16 cellular contexts compared by ENCODE assay signal in genomic region chr10:100182281-100182680, GRCh38. TPM values are rescaled to one million over a fixed set of nuclear protein-coding genes. Genes with fewer than 3 reads are reported as not detected.
DNase-seq lines count a peak whose midpoint lies in the region; ATAC-seq and TF ChIP-seq lines count a peak whose summit lies in the region.
"Had no signal": no experiment of that assay in that cellular context is flagged by ENCODE, and none has a peak within 500 bp of the region (broad histone marks: within the 10 kb centered on the region; RNA-seq: fewer than 3 reads in every experiment).

No MANE protein-coding gene starts in this region.

- BruUV-seq in A673 (replicated peaks; lab: Mats Ljungman, UMichigan), result no TSS peak

- DNase-seq in A673 (ENCODE audit: low spot score), result peak; percentile 52
- peak; percentile 74 to 82 for DNase-seq in HL-60 (ENCODE audit: low read depth in 1 of 2, low spot score in 1 of 2)
- DNase-seq in SKM-1 (lab: John Stamatoyannopoulos, UW; ENCODE audit: unreplicated experiment), result peak; percentile 16
- DNase-seq in right lobe of liver, result no peak
- DNase-seq in COLO668 (lab: John Stamatoyannopoulos, UW; ENCODE audit: unreplicated experiment), result no peak
- DNase-seq in stimulated activated CD4-positive, alpha-beta T cell treated with anti-CD3 and anti-CD28 coated beads, Interleukin-4, amount 100 ng/mL, for 24 hours, result no peak
- DNase-seq: ACHN; activated CD4-positive, alpha-beta T cell treated with anti-CD3 and anti-CD28 coated beads, Interleukin-2, amount 10 ng/mL, durations not matched to agents 7 days and 5 days; immature natural killer cell; PC-3; retina; stimulated activated naive CD8-positive, alpha-beta T cell treated with anti-CD3 and anti-CD28 coated beads, Interleukin-15, Interleukin-2, amounts not matched to agents 100 U/mL and 50 U/mL, for 24 hours had no signal

- H3K36me3 ChIP-seq in A673 (ENCODE audit: insufficient read depth, low read length, poor library complexity, severe bottlenecking) (peaks cover 30% of the 10 kb centered on the region), right lobe of liver (peaks cover 0 to 6% (median 2%) of the 10 kb centered on the region in 4 donors)

- no peak for ATAC-seq in right lobe of liver
- ATAC-seq in GM19035 (IDR thresholded peaks at IDR 0.05; ENCODE audit: unreplicated experiment), result no peak
- ATAC-seq in GM21526 (IDR thresholded peaks at IDR 0.05; ENCODE audit: low FRiP score, unreplicated experiment), result no peak
- ATAC-seq: activated naive CD4-positive, alpha-beta T cell treated with anti-CD3 and anti-CD28 coated beads, Interleukin-2, amount 50 U/mL, for 72 hours; PC-3; stimulated activated naive CD8-positive, alpha-beta T cell treated with anti-CD3 and anti-CD28 coated beads, Interleukin-15, Interleukin-2, amounts not matched to agents 100 U/mL and 50 U/mL, for 24 hours had no signal

- peaks cover 44% of the 10 kb centered on the region for H3K4me1 ChIP-seq in A673 (ENCODE audit: insufficient read depth, low read length, poor library complexity, severe bottlenecking)
- H3K4me1 ChIP-seq in right lobe of liver, result peaks cover 0 to 70% (median 11%) of the 10 kb centered on the region in 4 donors

- TF ChIP-seq CTCF in A673 (conservative IDR thresholded peaks at IDR 0.05; ENCODE audit: low read depth, low read length) (no peak), HL-60 (IDR thresholded peaks at IDR 0.05; ENCODE audit: insufficient read depth, low read length) (no peak), right lobe of liver (IDR thresholded peaks at IDR 0.05) (no peak)

- H3K9me3 ChIP-seq in A673 (ENCODE audit: low read depth, low read length, poor library complexity, severe bottlenecking) (no peaks in the 10 kb centered on the region), right lobe of liver (no peaks in the 10 kb centered on the region)

- CTCF ChIA-PET in A673 (lab: Charles Lee), result no interaction called here

- H3K4me3 ChIP-seq in A673 (ENCODE audit: low read depth, low read length, poor library complexity, severe bottlenecking), result no peak overlapping the region
- H3K4me3 ChIP-seq in HL-60 (replicated peaks; ENCODE audit: insufficient read depth, low read length), result peak overlapping the region; percentile 70
- H3K4me3 ChIP-seq in right lobe of liver, result no peak overlapping the region
- H3K4me3 ChIP-seq: neural progenitor cell had no signal

- H3K27me3 ChIP-seq in A673 (replicated peaks; ENCODE audit: insufficient read depth, low read depth, low read length, poor library complexity) (no peaks in the 10 kb centered on the region), HL-60 (ENCODE audit: insufficient read depth, poor library complexity, severe bottlenecking) (no peaks in the 10 kb centered on the region), right lobe of liver (no peaks in the 10 kb centered on the region)
- H3K27me3 ChIP-seq: neural progenitor cell had no signal

- H3K27ac ChIP-seq in A673 (ENCODE audit: low read depth, low read length, poor library complexity, severe bottlenecking) (peak overlapping the region; percentile 66), HL-60 (replicated peaks) (peak overlapping the region; percentile 97), right lobe of liver (peak overlapping the region in 2 of 3 donors; percentile 6 to 90)
- H3K27ac ChIP-seq: neural progenitor cell had no signal

- POLR2A ChIA-PET in A673 (lab: Charles Lee; ENCODE audit: low non-redundant PET), result no interaction called here

- intact Hi-C loops in A673 (cut with micrococcal nuclease; ENCODE audit: unreplicated experiment), result no loop called here
- intact Hi-C loops in right lobe of liver (cut with DNase I), result no loop called here

- no peak for TF ChIP-seq POLR2A in right lobe of liver (IDR thresholded peaks at IDR 0.05)

- 84% methylated on average over 6 of the region's 6 CpGs for WGBS in right lobe of liver (ENCODE audit: insufficient coverage, low coverage, low lambda C conversion rate, missing lambda C conversion rate)

RNA-seq across cellular contexts. Expression of gene ERLIN1, which starts 3.5 kb away (rescaled TPM):
- total RNA-seq in A673 (2021) (54.1 and 54.9 TPM in 2 replicates), right lobe of liver (10 to 100 TPM; 37.1 to 82.0 (median 54.1) TPM)

RNA-seq across cellular contexts. Expression of gene CHUK, which starts 47.1 kb away (rescaled TPM):
- total RNA-seq in A673 (2021) (28.6 and 30.3 TPM in 2 replicates), right lobe of liver (10 to 100 TPM in 5 of 6 experiments, 1 to 10 TPM in 1; 8.6 to 20.0 (median 11.3) TPM)

Comparison
In these comparisons a context has a peak if more than half of its experiments do, and no peak if none do; other contexts are left out.
1. DNase-seq: peak in A673 (single experiment), HL-60 (2 of 2) and SKM-1 (single experiment); none in right lobe of liver (0 of 3), COLO668 (single experiment) and stimulated activated CD4-positive, alpha-beta T cell treated with anti-CD3 and anti-CD28 coated beads, Interleukin-4, amount 100 ng/mL, for 24 hours (single experiment).
2. Peak in every context shown above with its lines, with median percentiles within 50 percentile points of each other: H3K27ac ChIP-seq.